Comparison of ENCODE assay signal across 8 cellular contexts in the genomic region with DNA sequence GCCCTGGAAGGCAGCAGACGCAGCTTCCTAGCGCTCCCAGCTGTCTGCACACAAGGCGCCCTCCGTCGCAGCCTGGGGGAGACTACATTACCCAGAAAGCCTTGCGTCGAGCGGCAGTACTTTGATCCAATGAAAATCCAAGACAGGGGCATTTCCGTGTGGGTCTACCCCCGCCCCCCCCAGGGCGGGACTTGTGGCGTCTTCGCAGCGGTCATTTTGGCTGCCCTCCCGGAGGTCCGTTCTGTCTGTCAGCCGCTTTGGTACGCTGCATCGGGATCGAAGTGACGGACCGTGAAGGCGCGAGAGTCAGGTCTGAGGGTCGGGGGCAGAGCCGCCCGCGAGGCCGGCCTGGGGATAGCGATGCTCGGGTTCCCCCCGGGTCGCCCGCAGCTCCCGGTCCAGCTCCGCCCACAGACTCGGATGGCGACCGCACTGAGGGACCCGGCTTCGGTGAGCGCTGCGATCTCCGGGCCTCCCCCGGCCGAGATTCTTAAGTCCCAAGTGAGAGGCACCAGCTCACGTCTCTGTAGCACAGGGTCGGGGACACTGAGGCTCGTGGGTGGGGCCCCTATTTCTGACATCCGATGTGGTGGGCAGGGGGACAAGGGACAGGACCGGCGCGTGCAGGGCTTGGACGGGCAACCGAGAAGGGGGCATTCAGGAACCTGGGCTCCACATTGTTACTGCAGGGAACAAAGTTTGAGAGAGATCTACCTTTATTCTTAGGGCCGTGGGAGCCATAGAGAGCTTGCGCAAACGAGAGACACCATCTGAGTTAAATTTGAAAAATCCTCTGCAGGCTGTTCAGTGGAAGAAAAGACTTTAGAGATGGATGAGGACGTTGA. TPM values are rescaled to one million over a fixed set of nuclear protein-coding genes. Genes with fewer than 3 reads are reported as not detected.
A peak's percentile ranks its signal among the peaks of the same experiment; 100 is the strongest.
DNase-seq lines count a peak whose midpoint lies in the region; ATAC-seq, FAIRE-seq and TF ChIP-seq lines count a peak whose summit lies in the region.

A gene (plus strand): TSS at position 182 of the 845 bp plus-strand sequence. CDS start 179 bp downstream, at position 361.

- H3K27me3 ChIP-seq in right cardiac atrium (ENCODE audit: control insufficient read depth, insufficient read depth) = no peaks in the 10 kb centered on the region
- no peaks in the 10 kb centered on the region for H3K27me3 ChIP-seq in psoas muscle (ENCODE audit: insufficient read depth in 3 of 3, low read length in 2 of 3)

- H3K4me3 ChIP-seq in right cardiac atrium (ENCODE audit: low read length) (peak within 1 kb of the TSS; percentile 68), psoas muscle (peak within 1 kb of the TSS; percentile 81)

- peak within 1 kb of the TSS; percentile 36 for H3K27ac ChIP-seq in right cardiac atrium (ENCODE audit: low read length)
- H3K27ac ChIP-seq in psoas muscle = peak within 1 kb of the TSS; percentile 66

- H3K9me3 ChIP-seq in right cardiac atrium (ENCODE audit: control insufficient read depth, low read length) (peaks cover 2% of the 10 kb centered on the region), psoas muscle (peaks cover 45% of the 10 kb centered on the region)

- peak; percentile 44 for FAIRE-seq in urothelium cell line (lab: Jason Lieb, UNC)

- intact Hi-C loops in right cardiac atrium (cut with DNase I) = no loop called here
- intact Hi-C loops in psoas muscle (cut with DNase I) = no loop called here

- no peak for TF ChIP-seq CTCF in psoas muscle (IDR thresholded peaks at IDR 0.05)

- peaks cover 5 to 43% of the 10 kb centered on the region in 2 donors for H3K36me3 ChIP-seq in psoas muscle (ENCODE audit: insufficient read depth in 1 of 2, low read depth in 1 of 2)

- peak; percentile 96 for ATAC-seq in HG02852 (IDR thresholded peaks at IDR 0.05; ENCODE audit: unreplicated experiment)
- ATAC-seq in right cardiac atrium = peak; percentile 100
- peak; percentile 100 for ATAC-seq in psoas muscle

- WGBS in right cardiac atrium = under 1% methylated on average over 59 of the region's 59 CpGs
- WGBS in psoas muscle, 3 donors = 1% methylated on average over 57 to 59 of the region's 59 CpGs

- H3K4me1 ChIP-seq in right cardiac atrium (ENCODE audit: control insufficient read depth, insufficient read depth, low read length) = peaks cover 6% of the 10 kb centered on the region
- peaks cover 8% of the 10 kb centered on the region for H3K4me1 ChIP-seq in psoas muscle

- peak; percentile 69 for TF ChIP-seq POLR2A in GM15510 (IDR thresholded peaks at IDR 0.05; ENCODE audit: borderline replicate concordance, extremely low read depth, insufficient read length)

- DNase-seq in NCI-H1694 (lab: John Stamatoyannopoulos, UW) (peak; percentile 89), T-helper 2 cell (peak; percentile 52 to 94 (median 79)), anterior cingulate cortex (lab: John Stamatoyannopoulos, UW) (peak; percentile 35 to 96 (median 88)), right cardiac atrium (peak; percentile 95 to 98 (median 97)), psoas muscle (peak; percentile 95 to 96), urothelium cell line (ENCODE audit: low spot score) (peak; percentile 94)

RNA-seq across cellular contexts. Expression of the gene that starts here (rescaled TPM):
- 10 to 100 TPM; 11.9 to 15.0 (median 13.6) TPM for total RNA-seq in right cardiac atrium
- 8.0 TPM for polyA plus RNA-seq in right cardiac atrium
- 1 to 10 TPM; 1.6 to 6.9 (median 4.9) TPM for total RNA-seq in psoas muscle
- 1 to 10 TPM; 2.9 to 4.9 (median 3.3) TPM for polyA plus RNA-seq in psoas muscle

Comparison
In these comparisons a context has a peak if more than half of its experiments do, and no peak if none do; other contexts are left out.
1. Peak in every context shown above with its lines: DNase-seq, ATAC-seq, H3K4me3 ChIP-seq and H3K27ac ChIP-seq.